In the genomic region with DNA sequence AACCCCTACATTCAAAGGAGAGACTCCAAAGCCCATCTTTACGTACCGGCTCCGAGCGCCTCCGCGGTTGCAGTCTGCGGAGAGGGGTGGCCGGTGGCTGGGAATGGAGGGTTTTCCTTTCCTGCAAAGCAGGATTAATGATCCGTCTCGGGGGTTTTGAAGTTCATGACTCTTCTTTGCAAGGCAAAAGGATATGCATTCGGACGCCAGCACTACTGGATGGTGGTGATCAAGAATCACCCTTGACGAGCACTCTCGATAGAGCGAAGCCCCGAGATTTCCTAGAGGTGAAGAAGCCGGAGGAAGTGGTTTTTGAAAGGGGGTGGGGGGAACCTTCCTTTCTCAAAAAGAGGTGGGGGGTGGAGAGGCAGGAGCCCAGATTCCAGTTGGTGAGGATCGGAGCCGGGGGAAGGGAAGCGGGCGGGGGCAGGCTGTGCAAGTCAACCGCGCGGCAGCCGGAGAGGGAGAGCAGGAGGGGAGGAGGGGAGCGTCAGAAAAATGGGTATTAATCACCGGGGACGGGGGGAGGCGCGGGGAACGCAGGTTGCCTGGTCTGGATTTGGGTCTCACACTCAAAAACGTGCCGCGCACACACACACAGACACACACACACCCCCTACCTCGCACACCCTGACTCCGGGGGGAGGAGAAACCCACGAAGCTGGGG, we compare ENCODE assay signal across 8 cellular contexts. TPM values are rescaled to one million over a fixed set of nuclear protein-coding genes. Genes with fewer than 3 reads are reported as not detected.
DNase-seq lines count a peak whose midpoint lies in the region; ATAC-seq and TF ChIP-seq lines count a peak whose summit lies in the region.

A gene (minus strand): TSS at position 307 of the 667 bp plus-strand sequence. CDS start 115,394 bp downstream, outside the sequence.

- no peaks in the 10 kb centered on the region for H3K9me3 ChIP-seq in CD4-positive, alpha-beta memory T cell (ENCODE audit: control insufficient read depth in 1 of 2, low read length in 2 of 2)
- H3K9me3 ChIP-seq in HUES6 (ENCODE audit: control insufficient read depth, insufficient read depth, low read depth, low read length) (no peaks in the 10 kb centered on the region), BE2C (no peaks in the 10 kb centered on the region)

- H3K27ac Mint-ChIP-seq in CD4-positive, alpha-beta memory T cell, result no peak within 1 kb of the TSS
- no peak within 1 kb of the TSS for H3K27ac Mint-ChIP-seq in neural crest cell (ENCODE audit: unreplicated experiment)

- H3K36me3 ChIP-seq in CD4-positive, alpha-beta memory T cell (ENCODE audit: insufficient read depth, low read length), result no peaks in the 10 kb centered on the region
- H3K36me3 ChIP-seq in HUES6 (ENCODE audit: control insufficient read depth, insufficient read depth, low read length) (no peaks in the 10 kb centered on the region), BE2C (no peaks in the 10 kb centered on the region)

- CTCF ChIA-PET in CD4-positive, alpha-beta memory T cell (lab: Charles Lee; ENCODE audit: partially characterized antibody), result no interaction called here

- TF ChIP-seq CTCF in epithelial cell of esophagus (IDR thresholded peaks at IDR 0.05; ENCODE audit: insufficient read depth, low read depth, low read length, missing control alignments) (no peak), neural crest cell (conservative IDR thresholded peaks at IDR 0.05) (no peak), BE2C (IDR thresholded peaks at IDR 0.05; ENCODE audit: low read depth, low read length) (no peak)

- DNase-seq in CD4-positive, alpha-beta memory T cell, result no peak
- DNase-seq in epithelial cell of esophagus (ENCODE audit: low read depth) (no peak), neural crest cell (ENCODE audit: low read depth, low spot score) (peak; percentile 27), BE2C (no peak), SW 1271 (lab: John Stamatoyannopoulos, UW) (no peak), NCI-H187 (lab: John Stamatoyannopoulos, UW) (no peak)

- peaks cover 1 to 15% (median 11%) of the 10 kb centered on the region in 4 donors for H3K4me1 Mint-ChIP-seq in CD4-positive, alpha-beta memory T cell
- peaks cover 15% of the 10 kb centered on the region for H3K4me1 Mint-ChIP-seq in neural crest cell

- H3K9ac ChIP-seq in HUES6 (ENCODE audit: low read length), result peak within 1 kb of the TSS; percentile 31

- H3K4me3 Mint-ChIP-seq in CD4-positive, alpha-beta memory T cell, result peak within 1 kb of the TSS in 7 of 8 donors; percentile 8 to 69 (median 35)
- H3K4me3 Mint-ChIP-seq in neural crest cell, result peak within 1 kb of the TSS; percentile 87

- peaks cover 45 to 50% of the 10 kb centered on the region in 2 donors for H3K27me3 Mint-ChIP-seq in CD4-positive, alpha-beta memory T cell
- peaks cover 87% of the 10 kb centered on the region for H3K27me3 Mint-ChIP-seq in neural crest cell (ENCODE audit: low read depth)

- POLR2A ChIA-PET in CD4-positive, alpha-beta memory T cell (lab: Charles Lee; ENCODE audit: partially characterized antibody), result no interaction called here

- intact Hi-C loops in CD4-positive, alpha-beta memory T cell (cut with micrococcal nuclease), result no loop called here

- H3K9me3 Mint-ChIP-seq in CD4-positive, alpha-beta memory T cell, result peaks cover 0 to 7% (median 3%) of the 10 kb centered on the region in 8 donors
- H3K9me3 Mint-ChIP-seq in neural crest cell, result no peaks in the 10 kb centered on the region

- no peak within 1 kb of the TSS for H3K4me3 ChIP-seq in CD4-positive, alpha-beta memory T cell (ENCODE audit: low read length in 2 of 2)
- H3K4me3 ChIP-seq in HUES6 (ENCODE audit: low read depth, low read length), result peak within 1 kb of the TSS; percentile 95
- peak within 1 kb of the TSS; percentile 12 for H3K4me3 ChIP-seq in epithelial cell of esophagus (ENCODE audit: low read length)
- no peak within 1 kb of the TSS for H3K4me3 ChIP-seq in BE2C (ENCODE audit: low read depth, low read length)

- H3K27ac ChIP-seq in CD4-positive, alpha-beta memory T cell (ENCODE audit: low read depth, low read length), result no peak within 1 kb of the TSS
- no peak within 1 kb of the TSS for H3K27ac ChIP-seq in HUES6 (ENCODE audit: low read depth, low read length)

- no peaks in the 10 kb centered on the region for H3K4me1 ChIP-seq in CD4-positive, alpha-beta memory T cell (ENCODE audit: insufficient read depth, low read length)
- H3K4me1 ChIP-seq in HUES6 (ENCODE audit: control insufficient read depth, insufficient read depth, low read length) (no peaks in the 10 kb centered on the region), BE2C (no peaks in the 10 kb centered on the region)

- no peaks in the 10 kb centered on the region for H3K36me3 Mint-ChIP-seq in CD4-positive, alpha-beta memory T cell
- no peaks in the 10 kb centered on the region for H3K36me3 Mint-ChIP-seq in neural crest cell (ENCODE audit: low read depth)

- H3K27me3 ChIP-seq in CD4-positive, alpha-beta memory T cell (ENCODE audit: insufficient read depth, low read length), result peaks cover 10% of the 10 kb centered on the region
- H3K27me3 ChIP-seq in HUES6 (ENCODE audit: control insufficient read depth, insufficient read depth, low read length) (peaks cover 67% of the 10 kb centered on the region), BE2C (peaks cover 35% of the 10 kb centered on the region)

- no peak for ATAC-seq in HG03520 (IDR thresholded peaks at IDR 0.05; ENCODE audit: unreplicated experiment)

RNA-seq across cellular contexts. Expression of the gene that starts here (rescaled TPM):
- total RNA-seq in CD4-positive, alpha-beta memory T cell, result not detected
- polyA plus RNA-seq in CD4-positive, alpha-beta memory T cell, result under 1 TPM in 1 of 2 donors, not detected in 1; 0.01 TPM
- total RNA-seq in neural crest cell, result 1.0 and 1.1 TPM in 2 replicates
- 0.02 TPM for polyA plus RNA-seq in BE2C (2012; ENCODE audit: insufficient read depth, insufficient read length, low read depth)

Comparison
In these comparisons a context has a peak if more than half of its experiments do, and no peak if none do; other contexts are left out.
1. H3K4me3 ChIP-seq: peak in HUES6 (single experiment) and epithelial cell of esophagus (single experiment); none in CD4-positive, alpha-beta memory T cell (0 of 2) and BE2C (single experiment).